ENCODE assay signal across 3 cellular contexts in genomic region chr6:9890893-9891292, GRCh38.
"Had no signal": no experiment of that assay in that cellular context is flagged by ENCODE, and none has a peak within 500 bp of the region (broad histone marks: within the 10 kb centered on the region; RNA-seq: fewer than 3 reads in every experiment).

No MANE protein-coding gene starts in this region.

- H3K4me3 ChIP-seq: GM12878 had no signal

- DNase-seq: GDM1, GF-D8 had no signal
